In the genomic region with DNA sequence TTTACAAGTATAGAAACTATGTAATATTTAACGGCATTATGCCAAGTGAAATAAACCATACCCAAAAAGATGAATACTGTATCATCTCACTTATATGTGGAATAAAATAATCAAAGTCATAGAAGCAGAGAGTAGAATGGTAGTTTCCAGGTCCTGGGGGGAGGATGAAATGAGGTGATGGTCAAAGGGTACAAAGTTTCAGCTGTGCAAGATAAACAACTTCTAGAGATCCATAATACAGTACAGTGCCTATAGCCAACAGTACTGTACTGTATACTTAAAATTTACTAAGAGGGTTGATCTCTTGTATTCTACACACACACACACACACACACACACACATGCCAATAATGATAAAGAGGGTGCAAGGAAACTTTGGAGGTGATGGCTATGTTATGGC, we compare ENCODE assay signal across 39 cellular contexts. TPM values are rescaled to one million over a fixed set of nuclear protein-coding genes. Genes with fewer than 3 reads are reported as not detected.
"Had no signal": no experiment of that assay in that cellular context is flagged by ENCODE, and none has a peak within 500 bp of the region (broad histone marks: within the 10 kb centered on the region; RNA-seq: fewer than 3 reads in every experiment).

No MANE protein-coding gene starts in this region.

- H3K4me1 ChIP-seq: adrenal gland, ascending aorta, body of pancreas, breast epithelium had no signal

- FAIRE-seq: astrocyte, bronchial epithelial cell had no signal

- H3K4me3 ChIP-seq: adrenal gland, ascending aorta, body of pancreas, breast epithelium, cardiac muscle cell had no signal

- H3K27me3 ChIP-seq: ascending aorta, body of pancreas, brain microvascular endothelial cell, breast epithelium had no signal

- ATAC-seq: activated naive CD4-positive, alpha-beta T cell treated with anti-CD3 and anti-CD28 coated beads, Interleukin-2, amount 50 U/mL, for 72 hours; activated naive CD8-positive, alpha-beta T cell treated with anti-CD3 and anti-CD28 coated beads, Interleukin-2, amount 50 U/mL, for 24 hours; activated T-cell treated with anti-CD3 and anti-CD28 coated beads, Interleukin-2, amount 50 U/mL, for 4 hours; activated T-cell treated with anti-CD3 and anti-CD28 coated beads, Interleukin-2, amount 50 U/mL, for 72 hours; activated T-helper 17 cell treated with anti-CD3 and anti-CD28 coated beads, Interleukin-2, amount 50 U/mL, for 72 hours; body of pancreas had no signal

- H3K36me3 ChIP-seq: adrenal gland, ascending aorta, brain microvascular endothelial cell, breast epithelium, cardiac muscle cell had no signal

- DNase-seq: activated effector memory CD4-positive, alpha-beta T cell treated with anti-CD3 and anti-CD28 coated beads, Interleukin-2, amount 50 U/mL, for 16 hours; activated effector memory CD4-positive, alpha-beta T cell treated with Interleukin-2 at 50 U/mL for 16 hours; activated gamma-delta T cell; activated gamma-delta T cell treated with Interleukin-2 at 50 U/mL for 16 hours; activated naive CD4-positive, alpha-beta T cell; activated naive CD4-positive, alpha-beta T cell treated with anti-CD3 and anti-CD28 coated beads for 36 hours; activated naive CD4-positive, alpha-beta T cell treated with anti-CD3 and anti-CD28 coated beads, Interleukin-2, amount 10 ng/mL, durations not matched to agents 7 days and 5 days; activated naive CD4-positive, alpha-beta T cell treated with anti-CD3 and anti-CD28 coated beads, Interleukin-2, amount 50 U/mL, for 16 hours; activated naive CD4-positive, alpha-beta T cell treated with Interleukin-2 at 50 U/mL for 16 hours; activated naive CD8-positive, alpha-beta T cell treated with anti-CD3 and anti-CD28 coated beads for 36 hours; activated naive CD8-positive, alpha-beta T cell treated with anti-CD3 and anti-CD28 coated beads, Interleukin-2, amount 10 ng/mL, durations not matched to agents 7 days and 5 days; activated naive CD8-positive, alpha-beta T cell treated with anti-CD3 and anti-CD28 coated beads, Interleukin-2, amount 50 U/mL, for 24 hours; activated T-cell treated with anti-CD3 and anti-CD28 coated beads, Interleukin-2, amount 50 U/mL, for 1 hour; activated T-cell treated with anti-CD3 and anti-CD28 coated beads, Interleukin-2, amount 50 U/mL, for 24 hours; activated T-cell treated with anti-CD3 and anti-CD28 coated beads, Interleukin-2, amount 50 U/mL, for 4 hours; activated T-cell treated with anti-CD3 and anti-CD28 coated beads, Interleukin-2, amount 50 U/mL, for 48 hours; activated T-cell treated with anti-CD3 and anti-CD28 coated beads, Interleukin-2, amount 50 U/mL, for 72 hours; adrenal gland; amniotic stem cell; amygdala; anterior cingulate cortex; aorta; body of pancreas; brain microvascular endothelial cell; caudate nucleus; central memory CD4-positive, alpha-beta T cell; cerebellar nuclear complex had no signal

- H3K9me3 ChIP-seq: adrenal gland, ascending aorta, body of pancreas, breast epithelium had no signal

- H3K27ac ChIP-seq: adrenal gland, ascending aorta, body of pancreas, brain microvascular endothelial cell, breast epithelium, cardiac muscle cell had no signal

RNA-seq across cellular contexts. Expression of gene ADAM30, which starts 3.0 kb away (rescaled TPM):
- total RNA-seq: activated naive CD4-positive, alpha-beta T cell treated with anti-CD3 and anti-CD28 coated beads for 36 hours; activated naive CD4-positive, alpha-beta T cell treated with anti-CD3 and anti-CD28 coated beads, Interleukin-2, amount 50 U/mL, for 72 hours; activated naive CD8-positive, alpha-beta T cell treated with anti-CD3 and anti-CD28 coated beads for 36 hours; activated naive CD8-positive, alpha-beta T cell treated with anti-CD3 and anti-CD28 coated beads, Interleukin-2, amount 10 ng/mL, durations not matched to agents 7 days and 5 days; activated T-cell treated with anti-CD3 and anti-CD28 coated beads, Interleukin-2, amount 50 U/mL, for 4 hours; activated T-cell treated with anti-CD3 and anti-CD28 coated beads, Interleukin-2, amount 50 U/mL, for 72 hours; activated T-helper 1 cell treated with anti-CD3 and anti-CD28 coated beads, Interleukin-12 subunit alpha, Interleukin-12 subunit beta, Interleukin-2, Interleukin-4 antibody, amounts not matched to agents 30 ng/mL and 10 ng/mL and 1 ng/mL, durations not matched to agents 14 hours and 24 hours and 36 hours; activated T-helper 17 cell treated with anti-CD3 and anti-CD28 coated beads, Interleukin-2, amount 50 U/mL, for 72 hours; activated T-helper 2 cell treated with anti-CD3 and anti-CD28 coated beads, Interferon-gamma antibody, Interleukin-2, Interleukin-4, amounts not matched to agents 10 μg/mL and 5 μg/mL and 100 μg/mL, durations not matched to agents 14 hours and 24 hours and 36 hours; adrenal gland; aorta; ascending aorta; astrocyte; body of pancreas; breast epithelium; bronchial epithelial cell; cardiac muscle cell; cerebellum; chondrocyte had no signal
- polyA plus RNA-seq: adipose tissue, adrenal gland, aorta, cardiac muscle cell had no signal
